In genomic region chr4:4490041-4490440, GRCh38 we compare ENCODE assay signal across 13 cellular contexts.
"Had no signal": no experiment of that assay in that cellular context is flagged by ENCODE, and none has a peak within 500 bp of the region (broad histone marks: within the 10 kb centered on the region; RNA-seq: fewer than 3 reads in every experiment).

No MANE protein-coding gene starts in this region.

- H3K4me1 ChIP-seq: esophagus squamous epithelium, left ventricle myocardium inferior had no signal

- H3K27ac ChIP-seq: esophagus squamous epithelium, gastrocnemius medialis, left ventricle myocardium inferior, sigmoid colon had no signal

- H3K27me3 ChIP-seq: esophagus squamous epithelium, gastrocnemius medialis, ovary, sigmoid colon had no signal

- H3K9me3 ChIP-seq: esophagus squamous epithelium, gastrocnemius medialis, left ventricle myocardium inferior, ovary, sigmoid colon had no signal

- DNase-seq: activated CD4-positive, alpha-beta T cell treated with anti-CD3 and anti-CD28 coated beads, Interleukin-2, amount 50 U/mL, for 4 hours; activated effector memory CD4-positive, alpha-beta T cell treated with anti-CD3 and anti-CD28 coated beads, Interleukin-2, amount 50 U/mL, for 16 hours; activated T-cell treated with anti-CD3 and anti-CD28 coated beads, Interleukin-2, amount 50 U/mL, for 1 hour; esophagus squamous epithelium; gastrocnemius medialis; kidney; left ventricle myocardium inferior; ovary; sigmoid colon; stimulated activated CD4-positive, alpha-beta T cell treated with anti-CD3 and anti-CD28 coated beads, Interleukin-12 subunit alpha, Interleukin-12 subunit beta, amount 100 ng/mL, for 4 hours; stimulated activated naive CD4-positive, alpha-beta T cell had no signal

- H3K4me3 ChIP-seq: esophagus squamous epithelium, gastrocnemius medialis, left ventricle myocardium inferior, ovary, sigmoid colon had no signal

- ATAC-seq: activated CD4-positive, CD25-positive, alpha-beta regulatory T cell treated with anti-CD3 and anti-CD28 coated beads, Interleukin-2, amount 50 U/mL, for 24 hours; activated naive CD4-positive, alpha-beta T cell treated with anti-CD3 and anti-CD28 coated beads, Interleukin-2, amount 50 U/mL, for 72 hours; gastrocnemius medialis had no signal

- H3K36me3 ChIP-seq: esophagus squamous epithelium, gastrocnemius medialis, left ventricle myocardium inferior, ovary, sigmoid colon had no signal
